Comparison of ENCODE assay signal across 12 cellular contexts in genomic region chr7:95917622-95918021, GRCh38.
"Had no signal": no experiment of that assay in that cellular context is flagged by ENCODE, and none has a peak within 500 bp of the region (broad histone marks: within the 10 kb centered on the region; RNA-seq: fewer than 3 reads in every experiment).

No MANE protein-coding gene starts in this region.

- H3K4me1 Mint-ChIP-seq: activated naive CD4-positive, alpha-beta T cell treated with anti-CD3 and anti-CD28 coated beads, Interleukin-2, amount 50 U/mL, for 24 hours had no signal

- ATAC-seq: activated CD4-positive, CD25-positive, alpha-beta regulatory T cell treated with anti-CD3 and anti-CD28 coated beads, Interleukin-2, amount 50 U/mL, for 24 hours had no signal

- H3K36me3 Mint-ChIP-seq: activated naive CD4-positive, alpha-beta T cell treated with anti-CD3 and anti-CD28 coated beads, Interleukin-2, amount 50 U/mL, for 24 hours; brain had no signal

- H3K9me3 Mint-ChIP-seq: activated naive CD4-positive, alpha-beta T cell treated with anti-CD3 and anti-CD28 coated beads, Interleukin-2, amount 50 U/mL, for 24 hours; activated T-cell treated with anti-CD3 and anti-CD28 coated beads, Interleukin-2, amount 50 U/mL, for 24 hours; brain; neural crest cell had no signal

- H3K27ac Mint-ChIP-seq: activated naive CD4-positive, alpha-beta T cell treated with anti-CD3 and anti-CD28 coated beads, Interleukin-2, amount 50 U/mL, for 24 hours; activated T-cell treated with anti-CD3 and anti-CD28 coated beads, Interleukin-2, amount 50 U/mL, for 24 hours; brain had no signal

- DNase-seq: activated effector memory CD4-positive, alpha-beta T cell treated with Interleukin-2 at 50 U/mL for 16 hours; activated T-cell treated with anti-CD3 and anti-CD28 coated beads, Interleukin-2, amount 50 U/mL, for 24 hours; amniotic stem cell; effector memory CD4-positive, alpha-beta T cell; hippocampal formation; pancreas; T-helper 2 cell; thyroid gland had no signal

- H3K4me3 Mint-ChIP-seq: activated naive CD4-positive, alpha-beta T cell treated with anti-CD3 and anti-CD28 coated beads, Interleukin-2, amount 50 U/mL, for 24 hours; activated T-cell treated with anti-CD3 and anti-CD28 coated beads, Interleukin-2, amount 50 U/mL, for 24 hours; brain; neural crest cell had no signal
